In the genomic region with DNA sequence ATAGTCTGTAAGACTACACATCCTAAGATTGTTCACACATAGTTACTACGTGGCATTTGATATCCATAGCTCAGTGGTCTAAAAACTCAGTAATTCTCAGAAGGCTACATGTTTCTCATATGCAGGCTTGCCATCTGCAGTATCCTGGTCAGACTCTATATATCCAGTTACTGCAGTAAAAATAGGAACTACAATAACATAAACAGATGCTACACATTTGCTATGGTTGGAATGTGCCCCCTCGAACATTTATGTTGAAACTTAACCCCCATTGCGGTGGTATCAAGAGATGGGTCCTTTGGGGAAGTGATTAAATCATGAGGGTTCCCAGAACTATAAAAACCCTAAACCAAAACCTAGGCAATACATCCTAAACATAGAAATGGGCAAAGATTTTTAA, we compare ENCODE assay signal across 19 cellular contexts.
"Had no signal": no experiment of that assay in that cellular context is flagged by ENCODE, and none has a peak within 500 bp of the region (broad histone marks: within the 10 kb centered on the region; RNA-seq: fewer than 3 reads in every experiment).

No MANE protein-coding gene starts in this region.

- H3K4me3 ChIP-seq: heart right ventricle, lung, suprapubic skin, thyroid gland, uterus had no signal

- ATAC-seq: esophagus mucosa; heart right ventricle; left cardiac atrium; left ventricle myocardium superior; sciatic nerve; stimulated activated effector memory CD8-positive, alpha-beta T cell treated with anti-CD3 and anti-CD28 coated beads, Interleukin-12 subunit alpha, Interleukin-12 subunit beta, amount 100 ng/mL, for 72 hours; stimulated activated naive CD8-positive, alpha-beta T cell treated with anti-CD3 and anti-CD28 coated beads, Interleukin-15, Interleukin-2, amounts not matched to agents 100 U/mL and 50 U/mL, for 24 hours had no signal

- DNase-seq: effector memory CD4-positive, alpha-beta T cell; heart right ventricle; hypothalamus; left cardiac atrium; left ventricle myocardium superior; mesendoderm; naive B cell; posterior cingulate gyrus; small intestine; stimulated activated CD4-positive, alpha-beta T cell treated with anti-CD3 and anti-CD28 coated beads, Interleukin-4, amount 100 ng/mL, for 1 hour; stimulated activated CD8-positive, alpha-beta memory T cell treated with anti-CD3 and anti-CD28 coated beads, Interleukin-4, amount 100 ng/mL, for 48 hours; stimulated activated naive CD8-positive, alpha-beta T cell treated with anti-CD3 and anti-CD28 coated beads, Interleukin-15, Interleukin-2, amounts not matched to agents 100 U/mL and 50 U/mL, for 24 hours; thyroid gland; uterus had no signal
